Comparison of ENCODE assay signal across 13 cellular contexts in genomic region chr9:77953590-77953989, GRCh38.
DNase-seq lines count a peak whose midpoint lies in the region; ATAC-seq and TF ChIP-seq lines count a peak whose summit lies in the region.
"Had no signal": no experiment of that assay in that cellular context is flagged by ENCODE, and none has a peak within 500 bp of the region (broad histone marks: within the 10 kb centered on the region; RNA-seq: fewer than 3 reads in every experiment).

No MANE protein-coding gene starts in this region.

- intact Hi-C loops in left lung (cut with DNase I) (no loop called here), Calu3 (cut with micrococcal nuclease; ENCODE audit: unreplicated experiment) (loop anchor here (10.0 kb wide), 1 partner anchor 49 kb away; no protein-coding TSS in a partner anchor), dorsolateral prefrontal cortex (cut with DNase I) (no loop called here)

- peak; percentile 49 for DNase-seq in GF-D8 (lab: John Stamatoyannopoulos, UW)
- no peak for DNase-seq in SK-N-MC (ENCODE audit: low read depth, low spot score)
- DNase-seq in left lung: no peak
- DNase-seq in Calu3: no peak
- DNase-seq in dorsolateral prefrontal cortex: no peak
- DNase-seq in stimulated activated CD4-positive, alpha-beta T cell treated with anti-CD3 and anti-CD28 coated beads, Interleukin-2, amount 100 ng/mL, for 48 hours: no peak
- no peak for DNase-seq in GM20000 (ENCODE audit: low spot score)
- DNase-seq: ovary; stimulated activated CD4-positive, alpha-beta T cell treated with anti-CD3 and anti-CD28 coated beads, Interleukin-2, amount 100 ng/mL, for 24 hours had no signal

- peak overlapping the region; percentile 65 for H3K27ac ChIP-seq in ACC112 (ENCODE audit: low read depth, low read length)
- H3K27ac ChIP-seq in SK-N-MC: peak overlapping the region; percentile 32; the same call in 1 of the 2 replicates
- peak overlapping the region; percentile 66 to 77 for H3K27ac ChIP-seq in left lung
- H3K27ac ChIP-seq in dorsolateral prefrontal cortex: no peak overlapping the region
- H3K27ac ChIP-seq: C4-2B had no signal

- TF ChIP-seq CTCF in left lung (IDR thresholded peaks at IDR 0.05): no peak
- TF ChIP-seq CTCF in Calu3 (IDR thresholded peaks at IDR 0.05; ENCODE audit: unreplicated experiment): no peak
- TF ChIP-seq CTCF in dorsolateral prefrontal cortex (IDR thresholded peaks at IDR 0.05 in 54 of 56, conservative IDR thresholded peaks at IDR 0.05 in 2 of 56; ENCODE audit: low read depth in 1 of 56, partially characterized antibody in 56 of 56): no peak
- no peak for TF ChIP-seq CTCF in GM20000 (IDR thresholded peaks at IDR 0.05; ENCODE audit: extremely low read depth, missing control alignments)

- H3K27me3 ChIP-seq in ACC112 (ENCODE audit: insufficient read depth, low read length) (no peaks in the 10 kb centered on the region), left lung (no peaks in the 10 kb centered on the region), dorsolateral prefrontal cortex (no peaks in the 10 kb centered on the region)
- H3K27me3 ChIP-seq: ovary had no signal

- H3K4me1 Mint-ChIP-seq in Calu3 (ENCODE audit: low read depth, unreplicated experiment): peaks cover 9% of the 10 kb centered on the region

- H3K27me3 Mint-ChIP-seq in Calu3 (ENCODE audit: unreplicated experiment): no peaks in the 10 kb centered on the region

- peaks cover 34% of the 10 kb centered on the region for H3K4me1 ChIP-seq in ACC112 (ENCODE audit: control insufficient read depth, insufficient read depth, low read length, unreplicated experiment)
- peaks cover 22 to 92% of the 10 kb centered on the region in 2 donors for H3K4me1 ChIP-seq in left lung

- no TSS peak for BruUV-seq in Calu3 (replicated peaks; lab: Mats Ljungman, UMichigan)

- no peak overlapping the region for H2AFZ ChIP-seq in ACC112 (ENCODE audit: low read length, unreplicated experiment)

- H3K79me2 ChIP-seq in ACC112 (ENCODE audit: control insufficient read depth, insufficient read depth, low read length, unreplicated experiment): peaks cover 79% of the 10 kb centered on the region

- ATAC-seq in left lung: peak; percentile 40
- ATAC-seq: stimulated activated memory B cell treated with anti-CD40 and anti-IgM and Interleukin-4, amounts not matched to agents 10 μg/mL and 1 μg/mL and 100 μg/mL, for 72 hours had no signal

- H3K36me3 ChIP-seq in ACC112 (ENCODE audit: insufficient read depth, low read length) (no peaks in the 10 kb centered on the region), SK-N-MC (ENCODE audit: insufficient read depth, low read length) (no peaks in the 10 kb centered on the region), left lung (no peaks in the 10 kb centered on the region)
- H3K36me3 ChIP-seq: ovary had no signal

- no peak overlapping the region for H3K4me3 Mint-ChIP-seq in Calu3 (ENCODE audit: low read depth, unreplicated experiment)
- H3K4me3 Mint-ChIP-seq: stimulated activated memory B cell treated with anti-CD40 and anti-IgM and Interleukin-4, amounts not matched to agents 10 μg/mL and 1 μg/mL and 100 μg/mL, for 72 hours had no signal

- H3K9me3 ChIP-seq in SK-N-MC (ENCODE audit: low read depth, low read length) (no peaks in the 10 kb centered on the region), left lung (no peaks in the 10 kb centered on the region)
- H3K9me3 ChIP-seq: ovary had no signal

- no peaks in the 10 kb centered on the region for H3K9me3 Mint-ChIP-seq in Calu3 (ENCODE audit: low read depth, unreplicated experiment)
- H3K9me3 Mint-ChIP-seq: stimulated activated memory B cell treated with anti-CD40 and anti-IgM and Interleukin-4, amounts not matched to agents 10 μg/mL and 1 μg/mL and 100 μg/mL, for 72 hours had no signal

- peak overlapping the region; percentile 62 for H3K4me3 ChIP-seq in ACC112 (ENCODE audit: low read depth, low read length)
- H3K4me3 ChIP-seq in SK-N-MC: no peak overlapping the region
- H3K4me3 ChIP-seq in left lung: no peak overlapping the region
- H3K4me3 ChIP-seq in dorsolateral prefrontal cortex: no peak overlapping the region
- H3K4me3 ChIP-seq: lung, ovary had no signal

- no peak overlapping the region for H3K27ac Mint-ChIP-seq in Calu3 (ENCODE audit: unreplicated experiment)
- H3K27ac Mint-ChIP-seq: stimulated activated memory B cell treated with anti-CD40 and anti-IgM and Interleukin-4, amounts not matched to agents 10 μg/mL and 1 μg/mL and 100 μg/mL, for 72 hours had no signal

- CTCF ChIA-PET in Calu3 (lab: Charles Lee): no interaction called here

- H3K36me3 Mint-ChIP-seq in Calu3 (ENCODE audit: insufficient read depth, unreplicated experiment): no peaks in the 10 kb centered on the region
- H3K36me3 Mint-ChIP-seq: stimulated activated memory B cell treated with anti-CD40 and anti-IgM and Interleukin-4, amounts not matched to agents 10 μg/mL and 1 μg/mL and 100 μg/mL, for 72 hours had no signal

- no peak overlapping the region for H3K9ac ChIP-seq in SK-N-MC (ENCODE audit: insufficient read length)

Comparison
In these comparisons a context has a peak if more than half of its experiments do, and no peak if none do; other contexts are left out.
1. H3K27ac ChIP-seq: peak in ACC112 (single experiment), SK-N-MC (single experiment) and left lung (2 of 2); none in dorsolateral prefrontal cortex (0 of 59).